ENCODE assay signal across 20 cellular contexts in genomic region chr16:85266857-85267256, GRCh38.
DNase-seq lines count a peak whose midpoint lies in the region; TF ChIP-seq lines count a peak whose summit lies in the region.
"Had no signal": no experiment of that assay in that cellular context is flagged by ENCODE, and none has a peak within 500 bp of the region (broad histone marks: within the 10 kb centered on the region; RNA-seq: fewer than 3 reads in every experiment).

No MANE protein-coding gene starts in this region.

- H4K20me1 ChIP-seq in BLaER1 treated with 17β-estradiol and CSF1 and Interleukin-3, amounts not matched to agents 10 nM and 100 nM, result peaks cover 0 to 53% (median 0%) of the 10 kb centered on the region in 11 experiments; a peak in 4 of 22 replicates

- H3K27ac ChIP-seq in BLaER1 treated with 17β-estradiol and CSF1 and Interleukin-3, amounts not matched to agents 10 nM and 100 nM, result peak overlapping the region in 2 of 11 experiments; percentile 2 to 14; a peak in 2 of 22 replicates
- H3K27ac ChIP-seq in stomach (no peak overlapping the region), caudate nucleus (ENCODE audit: low read depth, low read length) (no peak overlapping the region)
- H3K27ac ChIP-seq: RWPE1, SK-N-MC had no signal

- H3K27me3 ChIP-seq in BE2C (no peaks in the 10 kb centered on the region), stomach (no peaks in the 10 kb centered on the region)
- peaks cover 0 to 46% (median 6%) of the 10 kb centered on the region in 11 experiments; a peak in 18 of 22 replicates for H3K27me3 ChIP-seq in BLaER1 treated with 17β-estradiol and CSF1 and Interleukin-3, amounts not matched to agents 10 nM and 100 nM

- H3K36me3 ChIP-seq in BE2C (no peaks in the 10 kb centered on the region; the same call in 1 of the 2 replicates), stomach (no peaks in the 10 kb centered on the region)
- H3K36me3 ChIP-seq in BLaER1 treated with 17β-estradiol and CSF1 and Interleukin-3, amounts not matched to agents 10 nM and 100 nM, result no peaks in the 10 kb centered on the region

- DNase-seq in BE2C (peak; percentile 64), SK-N-DZ (ENCODE audit: low spot score) (peak; percentile 87), islet precursor cell (peak; percentile 67), hepatic stellate cell (ENCODE audit: low spot score) (no peak), stomach (no peak), caudate nucleus (lab: John Stamatoyannopoulos, UW) (no peak)
- DNase-seq: CD4-positive, alpha-beta T cell; H9; HFFc6; MV-4-11; NCI-H1105; NCI-H2029; NCI-H2171; SHP77; T-helper 17 cell had no signal

- peak overlapping the region in 6 of 11 experiments; percentile 1 to 44 (median 26); a peak in 5 of 22 replicates for H3K9ac ChIP-seq in BLaER1 treated with 17β-estradiol and CSF1 and Interleukin-3, amounts not matched to agents 10 nM and 100 nM

- TF ChIP-seq CTCF in BE2C (IDR thresholded peaks at IDR 0.05; ENCODE audit: low read depth, low read length), result no peak
- no peak for TF ChIP-seq CTCF in stomach (IDR thresholded peaks at IDR 0.05)

- intact Hi-C loops in stomach (cut with DNase I; ENCODE audit: low total_unique reads), result no loop called here

- H3K9me3 ChIP-seq in BE2C, result no peaks in the 10 kb centered on the region
- no peaks in the 10 kb centered on the region for H3K9me3 ChIP-seq in BLaER1 treated with 17β-estradiol and CSF1 and Interleukin-3, amounts not matched to agents 10 nM and 100 nM (replicated peaks in 1 of 11)
- H3K9me3 ChIP-seq in stomach, result no peaks in the 10 kb centered on the region

- H3K4me2 ChIP-seq in BLaER1 treated with 17β-estradiol and CSF1 and Interleukin-3, amounts not matched to agents 10 nM and 100 nM, result peak overlapping the region in 10 of 11 experiments; percentile 31 to 99 (median 83); a peak in 19 of 22 replicates
- H3K4me2 ChIP-seq: GM23338 had no signal

- no peak for TF ChIP-seq EP300 in stomach (IDR thresholded peaks at IDR 0.05)

- no peak for TF ChIP-seq POLR2A in stomach (IDR thresholded peaks at IDR 0.05)

- WGBS in stomach, 5 donors, result 81 to 92% (median 87%) methylated on average over 18 of the region's 18 CpGs

- H3K4me3 ChIP-seq in BE2C (ENCODE audit: low read depth, low read length), result no peak overlapping the region
- H3K4me3 ChIP-seq in BLaER1 treated with 17β-estradiol and CSF1 and Interleukin-3, amounts not matched to agents 10 nM and 100 nM, result no peak overlapping the region
- no peak overlapping the region for H3K4me3 ChIP-seq in stomach
- H3K4me3 ChIP-seq: GM23338, K562, SK-N-MC had no signal

- H3K4me1 ChIP-seq in BE2C, result peaks cover 41% of the 10 kb centered on the region
- peaks cover 31 to 94% (median 68%) of the 10 kb centered on the region in 10 experiments for H3K4me1 ChIP-seq in BLaER1 treated with 17β-estradiol and CSF1 and Interleukin-3, amounts not matched to agents 10 nM and 100 nM
- H3K4me1 ChIP-seq in stomach, result no peaks in the 10 kb centered on the region

Comparison
In these comparisons a context has a peak if more than half of its experiments do, and no peak if none do; other contexts are left out.
1. DNase-seq: peak in BE2C (single experiment), SK-N-DZ (single experiment) and islet precursor cell (single experiment); none in hepatic stellate cell (single experiment), stomach (single experiment) and caudate nucleus (0 of 61).